Comparison of ENCODE assay signal across 28 cellular contexts in the genomic region with DNA sequence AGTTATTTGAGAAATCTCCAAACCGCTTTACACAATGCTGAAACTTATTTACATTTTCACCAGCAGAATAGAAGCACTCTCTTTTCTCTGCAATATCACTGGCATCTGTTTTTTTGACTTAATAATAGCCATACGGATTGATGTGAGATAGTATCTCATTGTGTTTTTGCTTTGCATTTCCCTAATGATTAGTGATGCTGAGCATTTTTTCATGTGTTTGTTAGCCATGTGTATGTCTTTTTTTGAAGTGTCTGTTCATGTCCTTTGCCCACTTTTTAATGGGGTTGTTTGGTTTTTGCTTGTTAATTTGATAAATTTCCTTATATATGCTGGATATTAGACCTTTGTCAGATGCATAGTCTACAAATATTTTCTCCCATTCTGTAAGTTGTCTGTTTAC.
DNase-seq lines count a peak whose midpoint lies in the region; ATAC-seq and TF ChIP-seq lines count a peak whose summit lies in the region.
"Had no signal": no experiment of that assay in that cellular context is flagged by ENCODE, and none has a peak within 500 bp of the region (broad histone marks: within the 10 kb centered on the region; RNA-seq: fewer than 3 reads in every experiment).

No MANE protein-coding gene starts in this region.

- DNase-seq in GM04503 (ENCODE audit: low read depth): peak; percentile 22
- peak; percentile 40 to 95 for DNase-seq in foreskin keratinocyte
- DNase-seq in GM13976 (ENCODE audit: low spot score): no peak
- DNase-seq: 8988T; ACHN; AML-193; BE2C; C1 segment of cervical spinal cord; Caco-2; Calu3; CD4-positive, alpha-beta memory T cell; CD4-positive, alpha-beta T cell; CD4-positive, CD25-positive, alpha-beta regulatory T cell; CD8-positive, alpha-beta memory T cell; CD8-positive, alpha-beta T cell; COR-L47; DMS 273 treated with DMSO at 0.1 percent for 48 hours; DMS153; DMS79; DMS79 treated with DMSO at 0.1 percent for 48 hours; DND-41; EL had no signal

- in situ Hi-C loops in GM13976 (cut with MboI; ENCODE audit: low sequenced_read_pairs, unreplicated experiment): no loop called here

- H3K27ac ChIP-seq in foreskin keratinocyte: no peak overlapping the region
- H3K27ac ChIP-seq: 22Rv1; A549; BLaER1; BLaER1 treated with 17β-estradiol and CSF1 and Interleukin-3, amounts not matched to agents 10 nM and 100 nM; C4-2B had no signal

- H3K27me3 ChIP-seq in foreskin keratinocyte: no peaks in the 10 kb centered on the region
- H3K27me3 ChIP-seq: BE2C; BLaER1; BLaER1 treated with 17β-estradiol and CSF1 and Interleukin-3, amounts not matched to agents 10 nM and 100 nM had no signal

- ATAC-seq in foreskin keratinocyte: no peak
- no peak for ATAC-seq in GM19397 (IDR thresholded peaks at IDR 0.05; ENCODE audit: unreplicated experiment)
- ATAC-seq: A549; CD8-positive, alpha-beta T cell had no signal

- TF ChIP-seq CTCF in foreskin keratinocyte (conservative IDR thresholded peaks at IDR 0.05) (no peak), GM13976 (IDR thresholded peaks at IDR 0.05; ENCODE audit: borderline replicate concordance, control extremely low read depth, extremely low read depth, insufficient read depth, missing control alignments) (no peak)

- H3K4me1 ChIP-seq in foreskin keratinocyte: no peaks in the 10 kb centered on the region
- H3K4me1 ChIP-seq: A549; BE2C; BLaER1; BLaER1 treated with 17β-estradiol and CSF1 and Interleukin-3, amounts not matched to agents 10 nM and 100 nM; Caco-2 had no signal
